Comparison of ENCODE assay signal across 8 cellular contexts in the genomic region with DNA sequence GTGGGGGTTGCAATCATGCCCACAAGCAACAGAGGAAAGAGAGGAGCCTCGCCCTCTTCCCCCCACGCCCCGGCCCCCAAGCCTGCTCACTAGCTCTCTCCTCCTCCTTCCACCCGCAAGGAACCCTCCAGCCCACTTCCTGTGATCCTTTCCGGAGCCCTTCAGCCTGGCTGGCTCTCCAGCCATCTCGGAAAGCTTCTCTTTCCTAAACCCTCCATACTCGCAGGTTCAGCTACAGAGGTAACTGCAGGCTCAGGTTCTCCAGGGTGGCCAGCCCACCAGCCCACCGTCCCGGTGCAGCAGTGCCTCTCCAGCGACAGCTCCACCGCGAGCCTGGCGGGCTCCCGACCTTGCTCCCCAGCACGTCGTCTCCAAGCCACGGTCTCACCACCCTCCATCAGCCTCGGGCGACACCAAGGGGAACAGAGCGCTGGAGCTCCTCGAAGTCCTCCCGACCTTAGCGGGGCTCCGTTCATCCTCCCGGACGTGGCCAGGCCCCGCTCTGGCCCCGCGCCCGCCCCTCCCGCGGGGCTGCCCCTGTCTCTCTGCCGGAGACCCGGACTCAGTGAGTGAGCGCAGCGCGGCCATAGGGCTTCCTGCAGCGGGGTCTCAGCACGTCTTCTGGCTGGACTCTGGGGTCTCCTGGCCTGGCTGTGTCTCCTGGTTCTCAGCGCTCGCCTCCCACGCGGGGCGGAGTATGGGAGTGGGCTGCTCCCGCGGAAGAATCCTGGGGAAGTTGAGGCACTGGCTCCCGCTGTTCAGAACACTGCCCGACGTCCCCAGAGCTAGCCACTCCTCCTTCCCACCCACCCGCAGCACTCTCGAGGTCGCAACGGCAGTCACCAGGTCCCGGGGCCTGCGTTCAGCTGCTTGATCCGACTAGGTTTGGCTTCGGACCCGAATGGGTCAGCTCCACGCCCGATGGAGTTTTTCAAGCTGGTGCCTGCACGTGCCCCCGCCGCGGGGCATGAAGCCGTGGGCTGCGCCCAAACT.
DNase-seq lines count a peak whose midpoint lies in the region; ATAC-seq lines count a peak whose summit lies in the region.

No MANE protein-coding gene starts in this region.

- peaks cover 2% of the 10 kb centered on the region for H3K4me1 ChIP-seq in neuron (ENCODE audit: insufficient read depth, low read length)

- no peaks in the 10 kb centered on the region for H3K9me3 ChIP-seq in neuron (ENCODE audit: low read length)

- H2AFZ ChIP-seq in neuron (ENCODE audit: low read depth, low read length), result no peak overlapping the region

- no peaks in the 10 kb centered on the region for H3K36me3 ChIP-seq in neuron (ENCODE audit: insufficient read depth, low read length)

- H3K27me3 ChIP-seq in neuron (ENCODE audit: insufficient read depth, low read length), result peaks cover 49% of the 10 kb centered on the region

- DNase-seq in activated T-cell treated with anti-CD3 and anti-CD28 coated beads for 24 hours (ENCODE audit: low read depth), result peak; percentile 2
- no peak for DNase-seq in activated T-cell treated with anti-CD3 and anti-CD28 coated beads for 4 hours
- peak; percentile 72 for DNase-seq in activated CD8-positive, alpha-beta memory T cell treated with anti-CD3 and anti-CD28 coated beads, Interleukin-2, amount 50 U/mL, for 48 hours
- DNase-seq in foreskin melanocyte, result peak; percentile 17
- no peak for DNase-seq in inferior parietal cortex (ENCODE audit: extremely low spot score)

- H3K4me3 ChIP-seq in neuron (ENCODE audit: low read length), result peak overlapping the region; percentile 1

- ATAC-seq in GM19324 (IDR thresholded peaks at IDR 0.05; ENCODE audit: low FRiP score, unreplicated experiment) (no peak), HG03159 (IDR thresholded peaks at IDR 0.05; ENCODE audit: unreplicated experiment) (no peak)

Comparison
In these comparisons a context has a peak if more than half of its experiments do, and no peak if none do; other contexts are left out.
1. DNase-seq: peak in activated T-cell treated with anti-CD3 and anti-CD28 coated beads for 24 hours (single experiment), activated CD8-positive, alpha-beta memory T cell treated with anti-CD3 and anti-CD28 coated beads, Interleukin-2, amount 50 U/mL, for 48 hours (single experiment) and foreskin melanocyte (single experiment); none in activated T-cell treated with anti-CD3 and anti-CD28 coated beads for 4 hours (single experiment) and inferior parietal cortex (single experiment).